ENCODE assay signal across 8 cellular contexts in genomic region chr13:106349080-106349841, GRCh38.
DNase-seq lines count a peak whose midpoint lies in the region; ATAC-seq and TF ChIP-seq lines count a peak whose summit lies in the region.

No MANE protein-coding gene starts in this region.

- H4K12ac ChIP-seq in trophoblast cell (ENCODE audit: low read depth, low read length): no peak overlapping the region

- H3K18ac ChIP-seq in trophoblast cell (ENCODE audit: low read length): no peak overlapping the region

- no peak overlapping the region for H3K4ac ChIP-seq in trophoblast cell (ENCODE audit: low read depth, low read length)

- peak overlapping the region; percentile 66 for H2BK5ac ChIP-seq in trophoblast cell (ENCODE audit: low read depth, low read length, poor library complexity)

- peak overlapping the region; percentile 42 for H4K8ac ChIP-seq in trophoblast cell (ENCODE audit: low read depth, low read length)

- no peak overlapping the region for H3K14ac ChIP-seq in trophoblast cell (ENCODE audit: low read length)

- H3K4me3 ChIP-seq in esophagus squamous epithelium: peak overlapping the region; percentile 19 to 60 (median 37)
- H3K4me3 ChIP-seq in trophoblast cell (ENCODE audit: low read depth, low read length): no peak overlapping the region

- peak overlapping the region; percentile 1 for H2BK12ac ChIP-seq in trophoblast cell (ENCODE audit: low read length)

- H4K91ac ChIP-seq in trophoblast cell (ENCODE audit: low read depth, low read length): no peak overlapping the region

- WGBS in esophagus squamous epithelium, 2 donors: 4 to 12% methylated on average over 19 to 21 of the region's 29 CpGs
- no CpG with 5 or more reads among the region's 29 CpGs for WGBS in trophoblast cell (ENCODE audit: extremely low coverage, insufficient coverage, insufficient read length)

- no peak overlapping the region for H2BK120ac ChIP-seq in trophoblast cell (ENCODE audit: insufficient read depth, low read length, poor library complexity)

- DNase-seq in NCI-H526 treated with DMSO at 0.1 percent for 48 hours (lab: John Stamatoyannopoulos, UW) (peak; percentile 87), esophagus squamous epithelium (lab: John Stamatoyannopoulos, UW) (no peak), trophoblast cell (peak in 1 of 2 donors; percentile 41), AG08395 (ENCODE audit: low spot score) (no peak), GM03348 (ENCODE audit: low spot score) (no peak)

- no peak overlapping the region for H3K23ac ChIP-seq in trophoblast cell (ENCODE audit: low read length)

- H3K79me1 ChIP-seq in trophoblast cell (ENCODE audit: low read length): peaks cover 4% of the 10 kb centered on the region

- H3K79me2 ChIP-seq in trophoblast cell (ENCODE audit: control insufficient read depth, insufficient read depth, low read length, poor library complexity): no peaks in the 10 kb centered on the region

- ATAC-seq in GM18511 (IDR thresholded peaks at IDR 0.05; ENCODE audit: unreplicated experiment): peak; percentile 61
- no peak for ATAC-seq in HG03280 (IDR thresholded peaks at IDR 0.05; ENCODE audit: unreplicated experiment)
- ATAC-seq in HG02884 (IDR thresholded peaks at IDR 0.05; ENCODE audit: unreplicated experiment): no peak

- H3K27me3 ChIP-seq in esophagus squamous epithelium (peaks cover 0 to 18% (median 0%) of the 10 kb centered on the region in 4 donors), trophoblast cell (ENCODE audit: insufficient read depth, low read length) (no peaks in the 10 kb centered on the region)

- intact Hi-C loops in esophagus squamous epithelium (cut with DNase I): no loop called here

- H3K9me3 ChIP-seq in esophagus squamous epithelium (no peaks in the 10 kb centered on the region), trophoblast cell (ENCODE audit: insufficient read depth, low read depth, low read length) (no peaks in the 10 kb centered on the region)

- no peak for TF ChIP-seq CTCF in esophagus squamous epithelium (IDR thresholded peaks at IDR 0.05)

- H3K27ac ChIP-seq in esophagus squamous epithelium (peak overlapping the region; percentile 56 to 71 (median 64)), trophoblast cell (ENCODE audit: low read depth, low read length) (peak overlapping the region; percentile 50)

- H3K36me3 ChIP-seq in esophagus squamous epithelium (no peaks in the 10 kb centered on the region), trophoblast cell (ENCODE audit: control insufficient read depth in 1 of 2, insufficient read depth in 2 of 2, low read length in 2 of 2) (no peaks in the 10 kb centered on the region)

- H3K4me1 ChIP-seq in esophagus squamous epithelium (peaks cover 0 to 30% (median 8%) of the 10 kb centered on the region in 3 donors), trophoblast cell (ENCODE audit: control insufficient read depth in 1 of 2, insufficient read depth in 2 of 2, low read length in 2 of 2) (peaks cover 0 to 6% of the 10 kb centered on the region in 2 experiments)

- TF ChIP-seq POLR2A in esophagus squamous epithelium (IDR thresholded peaks at IDR 0.05): no peak

- H3K4me2 ChIP-seq in trophoblast cell (ENCODE audit: low read length): peak overlapping the region; percentile 66

- peak overlapping the region; percentile 11 for H2AFZ ChIP-seq in trophoblast cell (ENCODE audit: insufficient read depth, low read length, poor library complexity)

- no peak overlapping the region for H2AK5ac ChIP-seq in trophoblast cell (ENCODE audit: low read length)

- no peak overlapping the region for H3K9ac ChIP-seq in trophoblast cell (ENCODE audit: low read length)
